8 cellular contexts compared by ENCODE assay signal in genomic region chr5:96601811-96602244, GRCh38.
DNase-seq lines count a peak whose midpoint lies in the region; ATAC-seq, FAIRE-seq and TF ChIP-seq lines count a peak whose summit lies in the region.

No MANE protein-coding gene starts in this region.

- no peak overlapping the region for H4K5ac ChIP-seq in H1 (ENCODE audit: insufficient read length, low read depth, low read length)

- H3K27me3 ChIP-seq in H1 (replicated peaks in 1 of 4; ENCODE audit: control insufficient read depth in 3 of 4, extremely low read depth in 1 of 4, insufficient read depth in 3 of 4, low read length in 3 of 4) (no peaks in the 10 kb centered on the region), thoracic aorta (replicated peaks; ENCODE audit: insufficient read depth) (no peaks in the 10 kb centered on the region)

- H3K14ac ChIP-seq in H1 (ENCODE audit: insufficient read length) = no peak overlapping the region

- H3K79me1 ChIP-seq in H1 (ENCODE audit: low read depth, low read length) = no peaks in the 10 kb centered on the region

- 62% methylated on average over 4 of the region's 4 CpGs; no CpG with 5 or more reads in 1 of the 2 experiments for WGBS in H1 (ENCODE audit: extremely low coverage in 1 of 2, insufficient coverage in 1 of 2, insufficient read length in 1 of 2, insufficient replicate concordance in 2 of 2, low coverage in 1 of 2, low lambda C conversion rate in 2 of 2, missing lambda C conversion rate in 1 of 2), 2 experiments

- no peak overlapping the region for H4K8ac ChIP-seq in H1 (ENCODE audit: extremely low read depth, insufficient read depth, low read length)

- H4K91ac ChIP-seq in H1 (replicated peaks; ENCODE audit: insufficient read length, low read length) = no peak overlapping the region

- H3K36me3 Mint-ChIP-seq in CD14-positive monocyte = no peaks in the 10 kb centered on the region

- H3K36me3 ChIP-seq in H1 (ENCODE audit: control insufficient read depth in 2 of 4, insufficient read depth in 4 of 4, low read length in 3 of 4) (no peaks in the 10 kb centered on the region), thoracic aorta (no peaks in the 10 kb centered on the region)

- TF ChIP-seq RAD21 in H1 (IDR thresholded peaks at IDR 0.05 in 1 of 2, conservative IDR thresholded peaks at IDR 0.05 in 1 of 2; ENCODE audit: low read depth in 2 of 2, low read length in 2 of 2) = peak; percentile 60 to 72

- FAIRE-seq in H1 (lab: Jason Lieb, UNC) = peak; percentile 71

- peak; percentile 86 for TF ChIP-seq CTCF in CD14-positive monocyte (IDR thresholded peaks at IDR 0.05)
- TF ChIP-seq CTCF in H1 (IDR thresholded peaks at IDR 0.05; ENCODE audit: control extremely low read depth in 1 of 3, insufficient read depth in 1 of 3, low read depth in 1 of 3, low read length in 3 of 3) = peak; percentile 16 to 76 (median 75)
- peak; percentile 84 for TF ChIP-seq CTCF in thoracic aorta (IDR thresholded peaks at IDR 0.05)

- H3K23me2 ChIP-seq in H1 (ENCODE audit: low read depth, low read length) = no peaks in the 10 kb centered on the region

- peaks cover 0 to 2% (median 0%) of the 10 kb centered on the region in 7 donors for H3K9me3 Mint-ChIP-seq in CD14-positive monocyte

- peak overlapping the region in 1 of 7 donors; percentile 24 for H3K27ac Mint-ChIP-seq in CD14-positive monocyte

- H3K23ac ChIP-seq in H1 (ENCODE audit: insufficient read length) = no peak overlapping the region

- no peak overlapping the region for H2BK120ac ChIP-seq in H1 (replicated peaks; ENCODE audit: low read depth, low read length)

- no peak overlapping the region for H2BK20ac ChIP-seq in H1 (ENCODE audit: low read length)

- peak; percentile 79 for ATAC-seq in GM18909 (IDR thresholded peaks at IDR 0.05; ENCODE audit: poor library complexity, unreplicated experiment)
- ATAC-seq in HG03175 (IDR thresholded peaks at IDR 0.05; ENCODE audit: unreplicated experiment) = peak; percentile 86
- ATAC-seq in thoracic aorta (ENCODE audit: insufficient number of reproducible peaks, low FRiP score, low read depth) = peak; percentile 46

- intact Hi-C loops in CD14-positive monocyte (cut with micrococcal nuclease) = loop anchor here in 1 of 2 donors (5.0 to 10.0 kb wide), 2 partner anchors 257 to 745 kb away; no protein-coding TSS in a partner anchor

- peaks cover 1% of the 10 kb centered on the region for H3K4me1 Mint-ChIP-seq in CD14-positive monocyte

- no peak overlapping the region for H2BK12ac ChIP-seq in H1 (ENCODE audit: low read depth, low read length)

- no peak overlapping the region for H2BK5ac ChIP-seq in H1 (ENCODE audit: low read depth, low read length)

- H3K56ac ChIP-seq in H1 (replicated peaks; ENCODE audit: insufficient read length, low read depth, low read length) = no peak overlapping the region

- H3K27ac ChIP-seq in H1 (ENCODE audit: low read depth, low read length) (no peak overlapping the region), thoracic aorta (no peak overlapping the region)

- no peak overlapping the region for H2AK5ac ChIP-seq in H1 (ENCODE audit: low read depth, low read length)

- CTCF ChIA-PET in H1 (lab: Charles Lee; ENCODE audit: partially characterized antibody) = interaction anchor here (0.5 to 7.1 kb wide), 61 partner anchors 9 to 796 kb away, joined by 3 to 118 read pairs (median 4); partner anchors contain the start of gene PCSK1

- H3K4me3 ChIP-seq in H1 (ENCODE audit: extremely low read depth in 1 of 4, insufficient read depth in 2 of 4, low read depth in 3 of 4, low read length in 4 of 4) (no peak overlapping the region), thoracic aorta (no peak overlapping the region)

- no peak overlapping the region for H3K9ac ChIP-seq in H1 (replicated peaks in 1 of 4; ENCODE audit: extremely low read depth in 1 of 4, low read depth in 3 of 4, low read length in 3 of 4)

- H3K79me2 ChIP-seq in H1 (ENCODE audit: control insufficient read depth in 1 of 2, insufficient read depth in 2 of 2, low read length in 2 of 2) = no peaks in the 10 kb centered on the region

- no peak for TF ChIP-seq EP300 in H1 (IDR thresholded peaks at IDR 0.05; ENCODE audit: borderline replicate concordance in 1 of 2, low read depth in 2 of 2, low read length in 2 of 2)

- H3K4ac ChIP-seq in H1 (replicated peaks; ENCODE audit: insufficient read length, low read depth, low read length) = no peak overlapping the region

- peaks cover 4 to 13% (median 7%) of the 10 kb centered on the region in 3 donors for H3K27me3 Mint-ChIP-seq in CD14-positive monocyte (ENCODE audit: low read depth in 3 of 3)

- no peak overlapping the region for H2BK15ac ChIP-seq in H1 (ENCODE audit: low read length)

- no peak overlapping the region for H3K18ac ChIP-seq in H1 (ENCODE audit: extremely low read depth, low read length)

- DNase-seq in CD14-positive monocyte (ENCODE audit: low spot score) (no peak), NCI-H460 (ENCODE audit: extremely low read depth, low read depth) (peak; percentile 86), H1 (ENCODE audit: low read depth in 1 of 2, low spot score in 2 of 2) (peak in 1 of 2 experiments; percentile 58), midbrain (lab: John Stamatoyannopoulos, UW) (peak; percentile 79), thoracic aorta (ENCODE audit: low spot score) (peak; percentile 50)
- peak; percentile 45 to 74 for DNase-seq in activated CD4-positive, alpha-beta T cell treated with anti-CD3 and anti-CD28 coated beads for 4 hours

- no peak overlapping the region for H3K4me3 Mint-ChIP-seq in CD14-positive monocyte

- H3K4me2 ChIP-seq in H1 (ENCODE audit: insufficient read depth in 1 of 2, low read depth in 2 of 2, low read length in 2 of 2) = no peak overlapping the region

- H3K9me3 ChIP-seq in H1 (ENCODE audit: insufficient read depth in 2 of 2, low read depth in 1 of 2, low read length in 1 of 2) = peaks cover 0 to 3% of the 10 kb centered on the region in 2 experiments; a peak in 1 of 4 replicates
- no peaks in the 10 kb centered on the region for H3K9me3 ChIP-seq in thoracic aorta

- POLR2A ChIA-PET in H1 (lab: Charles Lee; ENCODE audit: partially characterized antibody) = no interaction called here

- H2AFZ ChIP-seq in H1 (ENCODE audit: low read length) = 0 out of 2 replicates have a peak overlapping the region, but pooled peaks have one; percentile 56

- TF ChIP-seq POLR2A in H1 (IDR thresholded peaks at IDR 0.05; ENCODE audit: control extremely low read depth in 1 of 2, low read depth in 2 of 2, low read length in 2 of 2) = no peak

- peaks cover 0 to 5% (median 0%) of the 10 kb centered on the region in 4 experiments; a peak in 1 of 7 replicates for H3K4me1 ChIP-seq in H1 (replicated peaks in 1 of 4; ENCODE audit: control insufficient read depth in 3 of 4, insufficient read depth in 4 of 4, low read length in 3 of 4)
- no peaks in the 10 kb centered on the region for H3K4me1 ChIP-seq in thoracic aorta (ENCODE audit: control insufficient read depth in 1 of 2, low read depth in 2 of 2)

- H4K20me1 ChIP-seq in H1 (replicated peaks in 1 of 2; ENCODE audit: control insufficient read depth in 1 of 2, insufficient read depth in 2 of 2, low read length in 2 of 2) = no peaks in the 10 kb centered on the region

TF ChIP-seq in H1, 55 proteins besides CTCF, POLR2A, EP300 and RAD21:
- no peak for TF ChIP-seq ZNF274 (IDR thresholded peaks at IDR 0.05; ENCODE audit: borderline replicate concordance, extremely low read depth, low read length)
- TF ChIP-seq CBX8 (IDR thresholded peaks at IDR 0.05; ENCODE audit: borderline replicate concordance, low read depth, low read length) = no peak
